Comparison of ENCODE assay signal across 8 cellular contexts in genomic region chr6:43368517-43369160, GRCh38. TPM values are rescaled to one million over a fixed set of nuclear protein-coding genes. Genes with fewer than 3 reads are reported as not detected.
A peak's percentile ranks its signal among the peaks of the same experiment; 100 is the strongest.
DNase-seq lines count a peak whose midpoint lies in the region; ATAC-seq, FAIRE-seq and TF ChIP-seq lines count a peak whose summit lies in the region.

No MANE protein-coding gene starts in this region.

- peak overlapping the region; percentile 99 for H3K27ac ChIP-seq in mesendoderm (ENCODE audit: low read depth, low read length)
- peak overlapping the region; percentile 44 to 63 for H3K27ac ChIP-seq in thoracic aorta

- peak overlapping the region; percentile 73 for H3K9ac ChIP-seq in mesendoderm (ENCODE audit: low read length)

- no peaks in the 10 kb centered on the region for H3K79me2 ChIP-seq in mesendoderm (ENCODE audit: control insufficient read depth, insufficient read depth, low read length)

- H2BK5ac ChIP-seq in mesendoderm (ENCODE audit: low read length) = no peak overlapping the region

- H4K5ac ChIP-seq in mesendoderm (ENCODE audit: low read length) = no peak overlapping the region

- H3K4me3 ChIP-seq in AG04449 (ENCODE audit: low read depth, low read length) (peak overlapping the region; percentile 74), GM12875 (ENCODE audit: low read depth, low read length) (peak overlapping the region; percentile 69), mesendoderm (ENCODE audit: low read length) (peak overlapping the region; percentile 22), thoracic aorta (peak overlapping the region; percentile 94)

- no peak for DNase-seq in AG04449 (ENCODE audit: low read depth, low spot score)
- peak; percentile 56 for DNase-seq in HTR-8/SVneo (ENCODE audit: insufficient read length, low spot score)
- DNase-seq in WTC11 (ENCODE audit: low spot score) = peak; percentile 70
- DNase-seq in endothelial cell (ENCODE audit: low spot score) = peak; percentile 66
- DNase-seq in mesendoderm = peak; percentile 74
- peak; percentile 15 for DNase-seq in thoracic aorta (ENCODE audit: low spot score)
- no peak for DNase-seq in middle frontal gyrus (ENCODE audit: extremely low spot score, low spot score)

- H3K9me3 Mint-ChIP-seq in WTC11 (no peaks in the 10 kb centered on the region), endothelial cell (ENCODE audit: unreplicated experiment) (no peaks in the 10 kb centered on the region)

- no CpG with 5 or more reads among the region's 66 CpGs for WGBS in mesendoderm (ENCODE audit: extremely low coverage, insufficient coverage, low lambda C conversion rate)

- H2BK15ac ChIP-seq in mesendoderm (replicated peaks; ENCODE audit: low read depth) = no peak overlapping the region

- peak overlapping the region; percentile 46 for H3K4ac ChIP-seq in mesendoderm (ENCODE audit: low read depth, low read length)

- H2BK120ac ChIP-seq in mesendoderm (ENCODE audit: low read depth, low read length) = no peak overlapping the region

- peak overlapping the region; percentile 93 for H3K56ac ChIP-seq in mesendoderm (ENCODE audit: low read length)

- CTCF ChIA-PET in AG04449 (lab: Yijun Ruan, JAX) = interaction anchor here (1.0 to 5.3 kb wide), 10 partner anchors 10 to 140 kb away, joined by 3 to 23 read pairs (median 6); partner anchors contain the start of gene DNPH1
- CTCF ChIA-PET in WTC11 (lab: Charles Lee) = interaction anchor here (0.8 to 1.6 kb wide), 10 partner anchors 12 to 225 kb away, joined by 3 to 12 read pairs (median 4); partner anchors contain the start of genes CRIP3 and DNPH1

- H3K36me3 Mint-ChIP-seq in WTC11 = peaks cover 15% of the 10 kb centered on the region
- peaks cover 24% of the 10 kb centered on the region for H3K36me3 Mint-ChIP-seq in endothelial cell (ENCODE audit: low read depth, unreplicated experiment)

- H2AK5ac ChIP-seq in mesendoderm (ENCODE audit: low read length) = no peak overlapping the region

- peak overlapping the region; percentile 80 for H3K4me3 Mint-ChIP-seq in WTC11
- H3K4me3 Mint-ChIP-seq in endothelial cell (ENCODE audit: unreplicated experiment) = peak overlapping the region; percentile 95

- no peak for FAIRE-seq in HTR-8/SVneo (lab: Jason Lieb, UNC)

- H3K27me3 Mint-ChIP-seq in WTC11 (ENCODE audit: low read depth) = peaks cover 21% of the 10 kb centered on the region
- peaks cover 3% of the 10 kb centered on the region for H3K27me3 Mint-ChIP-seq in endothelial cell (ENCODE audit: unreplicated experiment)

- H3K27ac Mint-ChIP-seq in WTC11 (no peak overlapping the region), endothelial cell (ENCODE audit: unreplicated experiment) (no peak overlapping the region)

- no peaks in the 10 kb centered on the region for H3K36me3 ChIP-seq in mesendoderm (ENCODE audit: control insufficient read depth, insufficient read depth, low read length)
- peaks cover 8% of the 10 kb centered on the region for H3K36me3 ChIP-seq in thoracic aorta

- H3K18ac ChIP-seq in mesendoderm (ENCODE audit: low read length) = peak overlapping the region; percentile 85

- peak overlapping the region; percentile 67 for H4K8ac ChIP-seq in mesendoderm (ENCODE audit: low read depth, low read length)

- H3K27me3 ChIP-seq in mesendoderm (ENCODE audit: insufficient read depth, low read length, poor library complexity) (no peaks in the 10 kb centered on the region), thoracic aorta (replicated peaks; ENCODE audit: insufficient read depth) (no peaks in the 10 kb centered on the region)

- H3K4me2 ChIP-seq in mesendoderm (ENCODE audit: low read length) = peak overlapping the region; percentile 51

- H3K4me1 ChIP-seq in mesendoderm (ENCODE audit: control insufficient read depth, low read depth, low read length) = peaks cover 6% of the 10 kb centered on the region
- H3K4me1 ChIP-seq in thoracic aorta (ENCODE audit: control insufficient read depth in 1 of 2, low read depth in 2 of 2) = peaks cover 10 to 22% of the 10 kb centered on the region in 2 donors

- peaks cover 2% of the 10 kb centered on the region for H3K79me1 ChIP-seq in mesendoderm (ENCODE audit: low read length)

- H3K9me3 ChIP-seq in thoracic aorta = no peaks in the 10 kb centered on the region

- H3K4me1 Mint-ChIP-seq in WTC11 (peaks cover 23% of the 10 kb centered on the region), endothelial cell (ENCODE audit: unreplicated experiment) (peaks cover 17% of the 10 kb centered on the region)

- ATAC-seq in WTC11 (peak; percentile 15), thoracic aorta (ENCODE audit: insufficient number of reproducible peaks, low FRiP score, low read depth) (peak; percentile 2)

- TF ChIP-seq CTCF in AG04449 (IDR thresholded peaks at IDR 0.05; ENCODE audit: insufficient read depth, low read length, missing control alignments) (no peak), GM12875 (IDR thresholded peaks at IDR 0.05; ENCODE audit: borderline replicate concordance, insufficient read depth, low read depth, low read length) (no peak), WTC11 (IDR thresholded peaks at IDR 0.05) (no peak), endothelial cell (IDR thresholded peaks at IDR 0.05; ENCODE audit: unreplicated experiment) (no peak), thoracic aorta (IDR thresholded peaks at IDR 0.05) (no peak)

- peak overlapping the region; percentile 94 for H3K23ac ChIP-seq in mesendoderm (ENCODE audit: low read length)

- POLR2A ChIA-PET in AG04449 (lab: Yijun Ruan, JAX) = interaction anchor here (1.0 to 1.4 kb wide), 4 partner anchors 13 to 148 kb away, joined by 3 to 8 read pairs (median 5); partner anchors contain the start of genes ABCC10, LRRC73, POLR1C and YIPF3
- POLR2A ChIA-PET in WTC11 (lab: Charles Lee) = interaction anchor here (0.5 to 0.9 kb wide), 3 partner anchors 69 to 273 kb away, joined by 3 to 4 read pairs (median 3); no protein-coding TSS in a partner anchor

TF ChIP-seq in WTC11, 78 proteins besides CTCF, POLR2A, EP300 and RAD21 (continues in another document):
- TF ChIP-seq E2F1 (CRISPR knock-in tag; IDR thresholded peaks at IDR 0.05) (no peak), ATF3 (CRISPR knock-in tag; conservative IDR thresholded peaks at IDR 0.05) (no peak), HMGXB4 (CRISPR knock-in tag; IDR thresholded peaks at IDR 0.05) (0 out of 2 replicates have a peak, but pooled peaks have one; percentile 8)

RNA-seq across cellular contexts. Expression of gene ZNF318, which starts 0.8 kb away (rescaled TPM):
- 19.0 to 24.3 TPM (median 19.7 TPM) in 3 replicates for total RNA-seq in WTC11 (2021)
- total RNA-seq in endothelial cell (ENCODE audit: unreplicated experiment) = 26.7 TPM
- 6.2 TPM for polyA plus RNA-seq in mesendoderm (2013, experiment 1 of 2)
- polyA plus RNA-seq in mesendoderm (2013, experiment 2 of 2) = 6.5 TPM
- total RNA-seq in thoracic aorta = 10 to 100 TPM; 13.0 to 24.1 TPM

RNA-seq across cellular contexts. Expression of gene ABCC10, which starts 58.7 kb away (rescaled TPM):
- total RNA-seq in WTC11 (2021) (23.8 to 26.6 TPM (median 25.5 TPM) in 3 replicates), endothelial cell (ENCODE audit: unreplicated experiment) (45.6 TPM), thoracic aorta (10 to 100 TPM; 24.3 to 58.9 TPM)
- 10.6 TPM for polyA plus RNA-seq in mesendoderm (2013, experiment 1 of 2)
- 10.0 TPM for polyA plus RNA-seq in mesendoderm (2013, experiment 2 of 2)

Comparison
In these comparisons a context has a peak if more than half of its experiments do, and no peak if none do; other contexts are left out.
1. DNase-seq: peak in HTR-8/SVneo (single experiment), WTC11 (single experiment), endothelial cell (single experiment), mesendoderm (single experiment) and thoracic aorta (single experiment); none in AG04449 (single experiment) and middle frontal gyrus (single experiment).
2. H3K4me3 ChIP-seq: peak in every context shown above with its lines; median percentile 94 in thoracic aorta; 74 in AG04449; 69 in GM12875; 22 in mesendoderm.